Comparison of ENCODE assay signal across 8 cellular contexts in the genomic region with DNA sequence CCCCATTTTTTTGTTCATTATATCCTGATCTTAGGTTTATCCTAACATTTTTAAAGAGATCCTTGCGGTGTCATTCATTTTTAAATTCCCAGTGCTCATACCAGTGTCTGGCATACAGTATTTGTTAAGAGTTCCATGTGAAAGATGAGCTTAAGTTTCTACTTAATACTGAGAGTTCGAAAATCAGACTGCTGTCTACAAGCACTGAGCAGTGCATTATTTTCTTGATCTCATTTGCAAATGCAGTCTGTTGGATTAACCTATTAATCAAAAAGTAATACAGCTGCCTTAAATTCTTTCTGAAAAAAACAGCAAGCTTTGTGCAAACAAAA. TPM values are rescaled to one million over a fixed set of nuclear protein-coding genes. Genes with fewer than 3 reads are reported as not detected.
DNase-seq lines count a peak whose midpoint lies in the region; ATAC-seq and TF ChIP-seq lines count a peak whose summit lies in the region.

No MANE protein-coding gene starts in this region.

- peak overlapping the region; percentile 83 for H3K27ac ChIP-seq in right cardiac atrium (ENCODE audit: low read length)

- DNase-seq in NCI-H748 (lab: John Stamatoyannopoulos, UW; ENCODE audit: unreplicated experiment) (peak; percentile 36), NCI-H748 treated with DMSO at 0.1 percent for 48 hours (lab: John Stamatoyannopoulos, UW) (no peak), right cardiac atrium (no peak), NCI-H524 (lab: John Stamatoyannopoulos, UW) (no peak)
- DNase-seq in stimulated activated CD4-positive, alpha-beta T cell treated with anti-CD3 and anti-CD28 coated beads, Interleukin-2, amount 100 ng/mL, for 48 hours: no peak

- no peaks in the 10 kb centered on the region for H3K27me3 Mint-ChIP-seq in stimulated activated memory B cell treated with anti-CD40 and anti-IgM and Interleukin-4, amounts not matched to agents 10 μg/mL and 1 μg/mL and 100 μg/mL, for 72 hours

- H3K4me3 Mint-ChIP-seq in stimulated activated memory B cell treated with anti-CD40 and anti-IgM and Interleukin-4, amounts not matched to agents 10 μg/mL and 1 μg/mL and 100 μg/mL, for 72 hours: peak overlapping the region; percentile 92

- H3K4me3 ChIP-seq in WI38 (ENCODE audit: low read depth, low read length) (peak overlapping the region; percentile 83), right cardiac atrium (ENCODE audit: low read length) (peak overlapping the region; percentile 90)

- H3K36me3 Mint-ChIP-seq in stimulated activated memory B cell treated with anti-CD40 and anti-IgM and Interleukin-4, amounts not matched to agents 10 μg/mL and 1 μg/mL and 100 μg/mL, for 72 hours: no peaks in the 10 kb centered on the region

- intact Hi-C loops in right cardiac atrium (cut with DNase I): no loop called here

- H3K9me3 ChIP-seq in right cardiac atrium (ENCODE audit: control insufficient read depth, low read length): no peaks in the 10 kb centered on the region

- H3K27ac Mint-ChIP-seq in stimulated activated memory B cell treated with anti-CD40 and anti-IgM and Interleukin-4, amounts not matched to agents 10 μg/mL and 1 μg/mL and 100 μg/mL, for 72 hours: peak overlapping the region; percentile 95

- peak; percentile 20 for ATAC-seq in HG02970 (IDR thresholded peaks at IDR 0.05; ENCODE audit: low FRiP score, unreplicated experiment)
- ATAC-seq in right cardiac atrium: peak; percentile 4 to 9
- ATAC-seq in stimulated activated memory B cell treated with anti-CD40 and anti-IgM and Interleukin-4, amounts not matched to agents 10 μg/mL and 1 μg/mL and 100 μg/mL, for 72 hours: no peak

- H3K4me1 ChIP-seq in right cardiac atrium (ENCODE audit: control insufficient read depth, insufficient read depth, low read length): no peaks in the 10 kb centered on the region

- no peaks in the 10 kb centered on the region for H3K27me3 ChIP-seq in right cardiac atrium (ENCODE audit: control insufficient read depth, insufficient read depth)

- 21% methylated on average over 2 of the region's 2 CpGs for WGBS in right cardiac atrium

- no peaks in the 10 kb centered on the region for H3K9me3 Mint-ChIP-seq in stimulated activated memory B cell treated with anti-CD40 and anti-IgM and Interleukin-4, amounts not matched to agents 10 μg/mL and 1 μg/mL and 100 μg/mL, for 72 hours

- no peak for TF ChIP-seq CTCF in WI38 (IDR thresholded peaks at IDR 0.05; ENCODE audit: low read depth, low read length)

- peaks cover 15% of the 10 kb centered on the region for H3K4me1 Mint-ChIP-seq in stimulated activated memory B cell treated with anti-CD40 and anti-IgM and Interleukin-4, amounts not matched to agents 10 μg/mL and 1 μg/mL and 100 μg/mL, for 72 hours

RNA-seq across cellular contexts. Expression of a gene that starts 0.7 kb away (rescaled TPM):
- total RNA-seq in right cardiac atrium: 10 to 100 TPM; 17.9 to 31.4 (median 24.6) TPM
- 39.2 TPM for polyA plus RNA-seq in right cardiac atrium

RNA-seq across cellular contexts. Expression of a gene that starts 31.8 kb away (rescaled TPM):
- 10 to 100 TPM; 62.4 to 79.2 (median 66.6) TPM for total RNA-seq in right cardiac atrium
- polyA plus RNA-seq in right cardiac atrium: 53.9 TPM

RNA-seq across cellular contexts. Expression of a gene that starts 43.9 kb away (rescaled TPM):
- under 1 TPM in 3 of 4 donors, not detected in 1; 0.06 to 0.40 (median 0.21) TPM for total RNA-seq in right cardiac atrium
- polyA plus RNA-seq in right cardiac atrium: 0.45 TPM
